In genomic region chr6:84228198-84228543, GRCh38 we compare ENCODE assay signal across 8 cellular contexts. TPM values are rescaled to one million over a fixed set of nuclear protein-coding genes. Genes with fewer than 3 reads are reported as not detected.
A peak's percentile ranks its signal among the peaks of the same experiment; 100 is the strongest.
DNase-seq lines count a peak whose midpoint lies in the region; ATAC-seq and TF ChIP-seq lines count a peak whose summit lies in the region.

No MANE protein-coding gene starts in this region.

- H3K27me3 ChIP-seq in effector memory CD4-positive, alpha-beta T cell (replicated peaks; ENCODE audit: control insufficient read depth, insufficient read depth, low read length, poor library complexity, severe bottlenecking), result no peaks in the 10 kb centered on the region
- no peaks in the 10 kb centered on the region for H3K27me3 ChIP-seq in parathyroid adenoma (ENCODE audit: control insufficient read depth, insufficient read depth, low read length)

- H3K9me3 ChIP-seq in effector memory CD4-positive, alpha-beta T cell (ENCODE audit: control insufficient read depth, low read length), result no peaks in the 10 kb centered on the region
- H3K9me3 ChIP-seq in parathyroid adenoma (ENCODE audit: control insufficient read depth, low read length), result no peaks in the 10 kb centered on the region

- peak; percentile 2 for ATAC-seq in GM18498 (IDR thresholded peaks at IDR 0.05; ENCODE audit: unreplicated experiment)
- ATAC-seq in left lobe of liver, result no peak
- no peak for ATAC-seq in HG03039 (IDR thresholded peaks at IDR 0.05; ENCODE audit: unreplicated experiment)

- peaks cover 4% of the 10 kb centered on the region for H3K79me2 ChIP-seq in parathyroid adenoma

- H3K4me3 ChIP-seq in Jurkat, Clone E6-1 (ENCODE audit: low read length), result peak overlapping the region; percentile 87
- peak overlapping the region; percentile 89 for H3K4me3 ChIP-seq in effector memory CD4-positive, alpha-beta T cell (ENCODE audit: insufficient read depth, low read depth, low read length, poor library complexity, severe bottlenecking)
- peak overlapping the region; percentile 92 for H3K4me3 ChIP-seq in parathyroid adenoma (ENCODE audit: low read depth, low read length)

- no peaks in the 10 kb centered on the region for H3K4me1 ChIP-seq in effector memory CD4-positive, alpha-beta T cell (ENCODE audit: control insufficient read depth, insufficient read depth, low read length, poor library complexity, severe bottlenecking)
- H3K4me1 ChIP-seq in parathyroid adenoma, result no peaks in the 10 kb centered on the region

- peak overlapping the region; percentile 72 for H3K27ac ChIP-seq in effector memory CD4-positive, alpha-beta T cell (ENCODE audit: insufficient read depth, low read length, poor library complexity, severe bottlenecking)
- peak overlapping the region; percentile 93 for H3K27ac ChIP-seq in parathyroid adenoma

- H3K36me3 ChIP-seq in effector memory CD4-positive, alpha-beta T cell (ENCODE audit: control insufficient read depth, insufficient read depth, low read length), result no peaks in the 10 kb centered on the region
- no peaks in the 10 kb centered on the region for H3K36me3 ChIP-seq in parathyroid adenoma (ENCODE audit: control insufficient read depth, insufficient read depth, low read length)

- peak overlapping the region; percentile 91 for H2AFZ ChIP-seq in parathyroid adenoma

- no peak overlapping the region for H3K9ac ChIP-seq in parathyroid adenoma

- no peak for DNase-seq in Jurkat, Clone E6-1 (ENCODE audit: low read depth, low spot score)
- no peak for DNase-seq in effector memory CD4-positive, alpha-beta T cell
- no peak for DNase-seq in DMS114 treated with DMSO at 0.1 percent for 48 hours (lab: John Stamatoyannopoulos, UW; ENCODE audit: unreplicated experiment)
- DNase-seq in left lobe of liver (ENCODE audit: low spot score), result no peak
- DNase-seq in dermis blood vessel endothelial cell, result no peak

- H3K4me2 ChIP-seq in parathyroid adenoma (ENCODE audit: low read length), result peak overlapping the region; percentile 75

- TF ChIP-seq CTCF in parathyroid adenoma (IDR thresholded peaks at IDR 0.05), result no peak

RNA-seq across cellular contexts. Expression of gene CEP162, which starts 0.7 kb away (rescaled TPM):
- 4.7 TPM for polyA plus RNA-seq in Jurkat, Clone E6-1 (2012; ENCODE audit: insufficient read depth, insufficient read length)
- total RNA-seq in left lobe of liver (1.7 TPM), dermis blood vessel endothelial cell (10.0 and 14.0 TPM in 2 replicates)
